ENCODE assay signal across 26 cellular contexts in the genomic region with DNA sequence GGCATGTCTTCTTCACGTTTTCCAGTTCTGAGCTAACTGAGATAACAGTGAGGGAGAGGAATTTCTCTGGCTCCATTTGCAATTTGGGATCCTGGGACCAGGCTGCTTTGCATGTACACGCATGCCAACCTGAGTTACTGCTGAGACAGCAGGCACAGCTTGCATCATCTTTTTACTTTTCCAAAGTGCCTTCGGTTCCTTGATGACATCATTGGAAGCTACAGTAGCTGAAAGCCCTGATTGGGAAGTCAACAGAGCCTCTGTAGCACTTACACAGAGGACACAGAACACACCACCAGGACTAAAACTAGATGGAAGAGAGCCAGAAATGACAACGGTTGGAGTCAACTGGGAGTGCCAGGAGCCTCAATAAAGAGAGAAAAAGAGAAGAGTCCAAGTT.
DNase-seq lines count a peak whose midpoint lies in the region; ATAC-seq, FAIRE-seq and TF ChIP-seq lines count a peak whose summit lies in the region.
"Had no signal": no experiment of that assay in that cellular context is flagged by ENCODE, and none has a peak within 500 bp of the region (broad histone marks: within the 10 kb centered on the region; RNA-seq: fewer than 3 reads in every experiment).

No MANE protein-coding gene starts in this region.

- no peak overlapping the region for H3K14ac ChIP-seq in H1 (ENCODE audit: insufficient read length)

- no peak for TF ChIP-seq RAD21 in H1 (IDR thresholded peaks at IDR 0.05 in 1 of 2, conservative IDR thresholded peaks at IDR 0.05 in 1 of 2; ENCODE audit: low read depth in 2 of 2, low read length in 2 of 2)

- H3K79me1 ChIP-seq in H1 (ENCODE audit: low read depth, low read length), result no peaks in the 10 kb centered on the region

- H3K27ac ChIP-seq in H1 (ENCODE audit: low read depth, low read length) (no peak overlapping the region), substantia nigra (ENCODE audit: low read depth, low read length, poor library complexity, severe bottlenecking) (no peak overlapping the region)
- H3K27ac ChIP-seq: SJSA1 had no signal

- no peak for FAIRE-seq in H1 (lab: Jason Lieb, UNC)
- FAIRE-seq: GM12891, HTR-8/SVneo had no signal

- H2AFZ ChIP-seq in H1 (ENCODE audit: low read length), result 0 out of 2 replicates have a peak overlapping the region, but pooled peaks have one; percentile 31

- no peak overlapping the region for H3K56ac ChIP-seq in H1 (replicated peaks; ENCODE audit: insufficient read length, low read depth, low read length)

- no peak overlapping the region for H3K4me2 ChIP-seq in H1 (ENCODE audit: insufficient read depth in 1 of 2, low read depth in 2 of 2, low read length in 2 of 2)

- H3K4me3 Mint-ChIP-seq in natural killer cell, result no peak overlapping the region

- H2AK5ac ChIP-seq in H1 (ENCODE audit: low read depth, low read length), result no peak overlapping the region

- H4K20me1 ChIP-seq in H1 (replicated peaks in 1 of 2; ENCODE audit: control insufficient read depth in 1 of 2, insufficient read depth in 2 of 2, low read length in 2 of 2), result no peaks in the 10 kb centered on the region

- no peak overlapping the region for H3K23ac ChIP-seq in H1 (ENCODE audit: insufficient read length)

- peak; percentile 40 for ATAC-seq in sciatic nerve
- ATAC-seq in natural killer cell, result no peak
- ATAC-seq: PC-3 had no signal

- no peak for TF ChIP-seq POLR2A in H1 (IDR thresholded peaks at IDR 0.05; ENCODE audit: control extremely low read depth in 1 of 2, low read depth in 2 of 2, low read length in 2 of 2)

- no peaks in the 10 kb centered on the region for H3K4me1 Mint-ChIP-seq in natural killer cell

- no peak overlapping the region for H4K5ac ChIP-seq in H1 (ENCODE audit: insufficient read length, low read depth, low read length)

- H4K91ac ChIP-seq in H1 (replicated peaks; ENCODE audit: insufficient read length, low read length), result no peak overlapping the region

- H3K27ac Mint-ChIP-seq in natural killer cell, result no peak overlapping the region

- TF ChIP-seq CTCF in H1 (IDR thresholded peaks at IDR 0.05; ENCODE audit: control extremely low read depth in 1 of 3, insufficient read depth in 1 of 3, low read depth in 1 of 3, low read length in 3 of 3), result no peak
- no peak for TF ChIP-seq CTCF in natural killer cell (IDR thresholded peaks at IDR 0.05)

- CTCF ChIA-PET in H1 (lab: Charles Lee; ENCODE audit: partially characterized antibody), result no interaction called here

- H3K4ac ChIP-seq in H1 (replicated peaks; ENCODE audit: insufficient read length, low read depth, low read length), result no peak overlapping the region

- H3K36me3 ChIP-seq in H1 (ENCODE audit: control insufficient read depth in 2 of 4, insufficient read depth in 4 of 4, low read length in 3 of 4), result no peaks in the 10 kb centered on the region
- H3K36me3 ChIP-seq: MG63, SJSA1 had no signal

- no peaks in the 10 kb centered on the region for H3K36me3 Mint-ChIP-seq in natural killer cell

- DNase-seq in NCI-H345 (lab: John Stamatoyannopoulos, UW), result peak; percentile 12
- no peak for DNase-seq in NCI-H345 treated with DMSO at 0.1 percent for 48 hours (lab: John Stamatoyannopoulos, UW; ENCODE audit: unreplicated experiment)
- peak; percentile 19 for DNase-seq in OCI-M1 (lab: John Stamatoyannopoulos, UW)
- DNase-seq in H1 (ENCODE audit: low read depth in 1 of 2, low spot score in 2 of 2), result no peak
- DNase-seq in sciatic nerve (ENCODE audit: low spot score), result no peak
- DNase-seq in natural killer cell, result no peak
- DNase-seq in NCI-H1436 treated with DMSO at 0.1 percent for 48 hours (lab: John Stamatoyannopoulos, UW), result no peak
- DNase-seq in substantia nigra (lab: John Stamatoyannopoulos, UW), result no peak
- DNase-seq: 8988T, ACHN, Calu3, DMS79 treated with DMSO at 0.1 percent for 48 hours, GF-D8, H7, KBM-7, MG63, NCI-H1105 treated with DMSO at 0.1 percent for 48 hours, NCI-H2029, NCI-H2171, NCI-H226, NCI-H524, NCI-H774, PC-3 had no signal

- peaks cover 2 to 11% of the 10 kb centered on the region in 2 donors for H3K9me3 Mint-ChIP-seq in natural killer cell

- POLR2A ChIA-PET in H1 (lab: Charles Lee; ENCODE audit: partially characterized antibody), result no interaction called here

- no peaks in the 10 kb centered on the region for H3K27me3 Mint-ChIP-seq in natural killer cell (ENCODE audit: low read depth in 2 of 2)

- TF ChIP-seq EP300 in H1 (IDR thresholded peaks at IDR 0.05; ENCODE audit: borderline replicate concordance in 1 of 2, low read depth in 2 of 2, low read length in 2 of 2), result no peak

- H3K9me3 ChIP-seq in H1 (ENCODE audit: insufficient read depth in 2 of 2, low read depth in 1 of 2, low read length in 1 of 2), result no peaks in the 10 kb centered on the region
- H3K9me3 ChIP-seq: MG63, SJSA1 had no signal

- no peaks in the 10 kb centered on the region for H3K4me1 ChIP-seq in H1 (replicated peaks in 1 of 4; ENCODE audit: control insufficient read depth in 3 of 4, insufficient read depth in 4 of 4, low read length in 3 of 4)
- H3K4me1 ChIP-seq: SJSA1 had no signal

- H3K4me3 ChIP-seq in H1 (ENCODE audit: extremely low read depth in 1 of 4, insufficient read depth in 2 of 4, low read depth in 3 of 4, low read length in 4 of 4), result no peak overlapping the region
- H3K4me3 ChIP-seq: MG63, SJSA1 had no signal

- H2BK15ac ChIP-seq in H1 (ENCODE audit: low read length), result no peak overlapping the region

- no peak overlapping the region for H2BK20ac ChIP-seq in H1 (ENCODE audit: low read length)

- no peaks in the 10 kb centered on the region for H3K27me3 ChIP-seq in H1 (replicated peaks in 1 of 4; ENCODE audit: control insufficient read depth in 3 of 4, extremely low read depth in 1 of 4, insufficient read depth in 3 of 4, low read length in 3 of 4)
- H3K27me3 ChIP-seq: MG63, SJSA1 had no signal

- H3K9ac ChIP-seq in H1 (replicated peaks in 1 of 4; ENCODE audit: extremely low read depth in 1 of 4, low read depth in 3 of 4, low read length in 3 of 4), result no peak overlapping the region

- no peaks in the 10 kb centered on the region for H3K79me2 ChIP-seq in H1 (ENCODE audit: control insufficient read depth in 1 of 2, insufficient read depth in 2 of 2, low read length in 2 of 2)

- H3K23me2 ChIP-seq in H1 (ENCODE audit: low read depth, low read length), result no peaks in the 10 kb centered on the region

- intact Hi-C loops in sciatic nerve (cut with DNase I) (no loop called here), natural killer cell (cut with micrococcal nuclease) (no loop called here)

- H3K18ac ChIP-seq in H1 (ENCODE audit: extremely low read depth, low read length), result no peak overlapping the region

- no peak overlapping the region for H4K8ac ChIP-seq in H1 (ENCODE audit: extremely low read depth, insufficient read depth, low read length)

- no peak overlapping the region for H2BK120ac ChIP-seq in H1 (replicated peaks; ENCODE audit: low read depth, low read length)

- 91% methylated on average over 4 of the region's 4 CpGs; no CpG with 5 or more reads in 1 of the 2 experiments for WGBS in H1 (ENCODE audit: extremely low coverage in 1 of 2, insufficient coverage in 1 of 2, insufficient read length in 1 of 2, insufficient replicate concordance in 2 of 2, low coverage in 1 of 2, low lambda C conversion rate in 2 of 2, missing lambda C conversion rate in 1 of 2), 2 experiments

- H2BK12ac ChIP-seq in H1 (ENCODE audit: low read depth, low read length), result no peak overlapping the region; the same call in 1 of the 2 replicates

- H2BK5ac ChIP-seq in H1 (ENCODE audit: low read depth, low read length), result no peak overlapping the region; the same call in 1 of the 2 replicates

TF ChIP-seq in H1, 55 proteins besides CTCF, POLR2A, EP300 and RAD21:
- TF ChIP-seq JUN (IDR thresholded peaks at IDR 0.05; ENCODE audit: low read depth, low read length), result no peak
- no peak for TF ChIP-seq GTF2F1 (IDR thresholded peaks at IDR 0.05; ENCODE audit: borderline replicate concordance, low read depth, low read length)
- TF ChIP-seq SIN3A (conservative IDR thresholded peaks at IDR 0.05 in 1 of 2, IDR thresholded peaks at IDR 0.05 in 1 of 2; ENCODE audit: low read depth in 1 of 2, low read length in 2 of 2), result no peak
- TF ChIP-seq BCL11A (IDR thresholded peaks at IDR 0.05; ENCODE audit: low read depth in 2 of 2, low read length in 2 of 2), result no peak
- no peak for TF ChIP-seq TAF1 (IDR thresholded peaks at IDR 0.05; ENCODE audit: low read depth, low read length)
- no peak for TF ChIP-seq POU5F1 (IDR thresholded peaks at IDR 0.05; ENCODE audit: low read depth, low read length)

Comparison
In these comparisons a context has a peak if more than half of its experiments do, and no peak if none do; other contexts are left out.
1. DNase-seq: peak in NCI-H345 (single experiment) and OCI-M1 (single experiment); none in NCI-H345 treated with DMSO at 0.1 percent for 48 hours (single experiment), H1 (0 of 2), sciatic nerve (single experiment), natural killer cell (single experiment), NCI-H1436 treated with DMSO at 0.1 percent for 48 hours (single experiment) and substantia nigra (0 of 49).